Comparison of ENCODE assay signal across 16 cellular contexts in genomic region chrX:105313596-105313995, GRCh38.
DNase-seq lines count a peak whose midpoint lies in the region; ATAC-seq and TF ChIP-seq lines count a peak whose summit lies in the region.
"Had no signal": no experiment of that assay in that cellular context is flagged by ENCODE, and none has a peak within 500 bp of the region (broad histone marks: within the 10 kb centered on the region; RNA-seq: fewer than 3 reads in every experiment).

No MANE protein-coding gene starts in this region.

- no peaks in the 10 kb centered on the region for H3K9me3 Mint-ChIP-seq in HFFc6

- no peaks in the 10 kb centered on the region for H3K9me3 ChIP-seq in adipocyte (ENCODE audit: control insufficient read depth, low read length)
- H3K9me3 ChIP-seq in osteoblast (ENCODE audit: low read depth, low read length): no peaks in the 10 kb centered on the region
- no peaks in the 10 kb centered on the region for H3K9me3 ChIP-seq in HAP-1

- H3K4me3 Mint-ChIP-seq in HFFc6: no peak overlapping the region; the same call in 1 of the 2 replicates

- no peak overlapping the region for H2AFZ ChIP-seq in osteoblast (ENCODE audit: low read length)

- peak overlapping the region; percentile 81; the same call in 1 of the 2 replicates for H3K27ac Mint-ChIP-seq in HFFc6

- H3K4me1 Mint-ChIP-seq in HFFc6 (ENCODE audit: low read depth): peaks cover 16% of the 10 kb centered on the region; the same call in 1 of the 2 replicates

- peak overlapping the region; percentile 85 for H3K27ac ChIP-seq in epithelial cell of prostate
- H3K27ac ChIP-seq in osteoblast (ENCODE audit: low read depth, low read length): peak overlapping the region; percentile 18
- H3K27ac ChIP-seq: C4-2B had no signal

- TF ChIP-seq CTCF in HFFc6 (IDR thresholded peaks at IDR 0.05) (no peak), osteoblast (IDR thresholded peaks at IDR 0.05; ENCODE audit: extremely low read depth, low read depth, low read length) (no peak)

- H3K4me1 ChIP-seq in adipocyte (ENCODE audit: control insufficient read depth, insufficient read depth, low read length) (peaks cover 10% of the 10 kb centered on the region), osteoblast (ENCODE audit: insufficient read depth, low read length) (peaks cover 7% of the 10 kb centered on the region), HAP-1 (no peaks in the 10 kb centered on the region)

- H4K20me1 ChIP-seq in osteoblast (ENCODE audit: insufficient read depth, low read length): no peaks in the 10 kb centered on the region

- no peaks in the 10 kb centered on the region for H3K36me3 Mint-ChIP-seq in HFFc6 (ENCODE audit: low read depth)

- H3K79me2 ChIP-seq in osteoblast (ENCODE audit: insufficient read depth, low read length): no peaks in the 10 kb centered on the region

- no peak for ATAC-seq in HG03442 (IDR thresholded peaks at IDR 0.05; ENCODE audit: unreplicated experiment)

- H3K4me3 ChIP-seq in adipocyte (ENCODE audit: low read length): no peak overlapping the region
- no peak overlapping the region for H3K4me3 ChIP-seq in osteoblast (ENCODE audit: insufficient read depth, low read length)
- H3K4me3 ChIP-seq in HAP-1: no peak overlapping the region

- no peak overlapping the region for H3K9ac ChIP-seq in adipocyte (ENCODE audit: low read length)

- no peak for DNase-seq in HFFc6
- peak; percentile 22 for DNase-seq in adipocyte (ENCODE audit: low read depth)
- no peak for DNase-seq in epithelial cell of prostate (ENCODE audit: low read depth, low spot score)
- DNase-seq in osteoblast (ENCODE audit: insufficient read length, low spot score, missing footprints): no peak
- DNase-seq in central memory CD4-positive, alpha-beta T cell: no peak
- DNase-seq in HAP-1 (ENCODE audit: low spot score in 2 of 2): no peak
- DNase-seq: ACHN, KBM-7, NCI-H1105 treated with DMSO at 0.1 percent for 48 hours, NCI-H1694, NCI-H2107, NCI-H2227 treated with DMSO at 0.1 percent for 48 hours, NCI-H510A treated with DMSO at 0.1 percent for 48 hours, NCI-H774 had no signal

- H3K27me3 Mint-ChIP-seq in HFFc6 (ENCODE audit: insufficient read depth): no peaks in the 10 kb centered on the region; the same call in 1 of the 2 replicates

- in situ Hi-C loops in HAP-1 (cut with MboI; ENCODE audit: low sequenced_read_pairs): no loop called here

- no peak overlapping the region for H3K4me2 ChIP-seq in osteoblast (ENCODE audit: insufficient read depth, low read length)

- peaks cover 7% of the 10 kb centered on the region for H3K27me3 ChIP-seq in adipocyte (replicated peaks; ENCODE audit: control insufficient read depth, insufficient read depth, low read length)
- no peaks in the 10 kb centered on the region for H3K27me3 ChIP-seq in osteoblast (ENCODE audit: insufficient read depth, low read length)
- H3K27me3 ChIP-seq in HAP-1 (ENCODE audit: low read depth): no peaks in the 10 kb centered on the region

- H3K36me3 ChIP-seq in adipocyte (ENCODE audit: control insufficient read depth, insufficient read depth, low read length, severe bottlenecking) (no peaks in the 10 kb centered on the region), osteoblast (ENCODE audit: insufficient read depth, low read length) (no peaks in the 10 kb centered on the region), HAP-1 (replicated peaks) (no peaks in the 10 kb centered on the region)
